In the genomic region with DNA sequence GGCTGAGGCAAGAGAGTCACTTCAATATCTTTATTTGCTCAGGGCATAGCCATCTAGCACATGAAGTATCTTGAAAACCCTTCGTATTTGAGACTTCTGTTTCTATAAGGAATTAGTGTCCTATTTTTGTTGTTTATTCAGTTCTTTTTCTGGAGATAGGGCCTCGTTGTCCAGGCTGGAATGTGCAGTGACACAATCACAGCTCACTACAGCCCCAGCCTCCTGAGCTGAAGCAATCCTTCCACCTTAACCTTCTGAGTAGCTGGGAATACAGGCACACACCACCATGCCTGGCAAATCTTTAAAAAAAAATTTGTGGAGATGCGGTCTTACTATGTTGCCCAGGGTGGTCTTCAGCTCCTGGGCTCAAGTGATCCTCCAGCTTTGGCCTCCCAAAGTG, we compare ENCODE assay signal across 1 cellular context.
TF ChIP-seq lines count a peak whose summit lies in the region.

No MANE protein-coding gene starts in this region.

TF ChIP-seq in HepG2, 621 proteins besides CTCF, POLR2A, EP300 and RAD21:
- TF ChIP-seq SOX5 (CRISPR knock-in tag; IDR thresholded peaks at IDR 0.05; ENCODE audit: borderline replicate concordance) (no peak), HMG20A (CRISPR knock-in tag; IDR thresholded peaks at IDR 0.05; ENCODE audit: borderline replicate concordance) (no peak), GLI4 (CRISPR knock-in tag; IDR thresholded peaks at IDR 0.05; ENCODE audit: borderline replicate concordance) (no peak), TEAD3 (CRISPR knock-in tag; optimal IDR thresholded peaks at IDR 0.05; ENCODE audit: borderline replicate concordance) (peak; percentile 70), HMGA1 (CRISPR knock-in tag; conservative IDR thresholded peaks at IDR 0.05) (no peak), ARNT (IDR thresholded peaks at IDR 0.05) (no peak), ZNF317 (CRISPR knock-in tag; IDR thresholded peaks at IDR 0.05) (no peak), CEBPB (IDR thresholded peaks at IDR 0.05; ENCODE audit: borderline replicate concordance, low read depth, low read length) (peak; percentile 67), ZNF296 (CRISPR knock-in tag; conservative IDR thresholded peaks at IDR 0.05) (no peak), CEBPG (CRISPR knock-in tag; IDR thresholded peaks at IDR 0.05) (0 out of 2 replicates have a peak, but pooled peaks have one; percentile 23), ZNF672 (CRISPR knock-in tag; IDR thresholded peaks at IDR 0.05) (no peak), ADNP (CRISPR knock-in tag; IDR thresholded peaks at IDR 0.05) (no peak), RBM22 (optimal IDR thresholded peaks at IDR 0.05; ENCODE audit: low read length) (peak; percentile 28), NFYC (CRISPR knock-in tag; IDR thresholded peaks at IDR 0.05) (no peak), RCOR2 (CRISPR knock-in tag; IDR thresholded peaks at IDR 0.05) (0 out of 2 replicates have a peak, but pooled peaks have one; percentile 23)
- TF ChIP-seq, protein P1, sequence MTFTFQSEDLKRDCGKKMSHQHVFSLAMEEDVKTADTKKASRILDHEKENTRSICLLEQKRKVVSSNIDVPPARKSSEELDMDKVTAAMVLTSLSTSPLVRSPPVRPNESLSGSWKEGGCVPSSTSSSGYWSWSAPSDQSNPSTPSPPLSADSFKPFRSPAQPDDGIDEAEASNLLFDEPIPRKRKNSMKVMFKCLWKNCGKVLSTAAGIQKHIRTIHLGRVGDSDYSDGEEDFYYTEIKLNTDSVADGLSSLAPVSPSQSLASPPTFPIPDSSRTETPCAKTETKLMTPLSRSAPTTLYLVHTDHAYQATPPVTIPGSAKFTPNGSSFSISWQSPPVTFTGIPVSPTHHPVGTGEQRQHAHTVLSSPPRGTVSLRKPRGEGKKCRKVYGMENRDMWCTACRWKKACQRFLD (CRISPR knock-in tag; IDR thresholded peaks at IDR 0.05; ENCODE audit: borderline replicate concordance) = no peak
